7 cellular contexts compared by ENCODE assay signal in the genomic region with DNA sequence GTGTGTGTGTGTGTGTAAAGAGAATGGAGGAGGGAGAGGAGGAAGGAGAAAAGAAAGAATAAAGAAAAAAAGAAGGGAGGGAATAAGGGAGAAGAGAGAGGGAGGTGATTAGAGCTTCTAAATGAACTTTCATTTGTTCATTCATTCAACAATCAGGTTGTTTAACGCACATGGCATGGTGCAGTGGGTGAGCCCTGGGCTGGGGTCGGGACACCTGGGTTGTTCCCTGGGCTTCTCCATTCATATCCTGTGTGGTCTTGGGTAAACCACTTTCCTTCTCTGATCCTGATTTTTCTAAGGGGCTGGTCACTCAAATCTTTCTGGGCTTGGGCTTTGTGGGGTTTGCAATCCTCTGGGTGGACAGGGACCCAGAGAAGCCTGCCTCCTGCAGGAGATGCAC.
"Had no signal": no experiment of that assay in that cellular context is flagged by ENCODE, and none has a peak within 500 bp of the region (broad histone marks: within the 10 kb centered on the region; RNA-seq: fewer than 3 reads in every experiment).

No MANE protein-coding gene starts in this region.

- ATAC-seq: GM23338 had no signal

- H2AFZ ChIP-seq: GM23338 had no signal

- H3K4me3 Mint-ChIP-seq: GM23338, H9 had no signal

- H3K4me1 Mint-ChIP-seq: GM23338 had no signal

- FAIRE-seq: H1, H54, HTR-8/SVneo had no signal

- H3K4me2 ChIP-seq: GM23338 had no signal

- H3K4me3 ChIP-seq: GM23338 had no signal

- H3K27ac Mint-ChIP-seq: GM23338, H9 had no signal

- DNase-seq: H9, HCEC 1CT, IMR-90 had no signal

- H3K9me3 Mint-ChIP-seq: GM23338, H9 had no signal
